ENCODE assay signal across 1 cellular context in the genomic region with DNA sequence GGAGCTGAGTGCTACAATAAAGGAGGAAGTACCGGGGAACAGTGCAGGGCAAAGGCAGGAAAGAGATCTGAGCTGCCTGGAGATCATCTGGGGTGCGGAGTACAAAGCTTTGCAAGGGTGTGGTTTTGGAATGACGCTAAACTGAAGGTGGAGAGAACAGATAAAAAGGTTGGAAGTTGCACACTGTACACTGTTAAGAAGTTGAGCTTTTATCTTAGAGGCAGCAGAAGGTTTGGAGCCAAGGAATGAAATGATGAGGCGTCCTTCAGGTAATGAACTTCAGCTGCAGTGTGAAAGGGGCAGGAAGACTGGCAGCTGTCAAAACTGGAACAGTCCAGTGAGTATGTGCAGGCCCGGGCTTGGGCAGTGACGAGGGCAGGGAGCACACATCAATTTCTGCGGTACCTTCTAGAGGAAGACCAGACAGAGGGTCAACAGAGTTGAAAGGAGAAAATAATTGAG.
TF ChIP-seq lines count a peak whose summit lies in the region.

No MANE protein-coding gene starts in this region.

TF ChIP-seq in H1, 55 proteins besides CTCF, POLR2A, EP300 and RAD21:
- TF ChIP-seq CEBPB (IDR thresholded peaks at IDR 0.05; ENCODE audit: low read depth, low read length), result no peak
- TF ChIP-seq POLR2AphosphoS5 (IDR thresholded peaks at IDR 0.05; ENCODE audit: low read depth, low read length), result peak; percentile 12; the same call in 1 of the 2 replicates
